Comparison of ENCODE assay signal across 11 cellular contexts in the genomic region with DNA sequence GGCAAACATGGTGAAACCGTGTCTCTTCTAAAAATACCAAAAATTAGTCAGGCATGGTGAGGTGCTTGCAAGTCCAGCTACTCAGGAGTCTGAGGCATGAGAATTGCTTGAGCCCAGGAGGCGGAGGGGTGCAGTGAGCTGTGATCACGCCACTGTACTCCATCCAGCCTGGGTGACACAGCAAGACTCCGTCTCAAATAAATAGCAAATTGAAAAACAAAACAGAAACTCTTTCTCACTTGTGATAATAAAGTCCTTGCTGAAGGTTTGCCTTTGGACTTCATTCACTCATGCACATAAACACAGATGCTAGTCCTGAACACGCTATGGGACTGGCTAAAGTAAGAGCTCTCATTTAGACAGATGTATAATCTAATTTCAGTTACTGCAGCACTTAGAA. TPM values are rescaled to one million over a fixed set of nuclear protein-coding genes. Genes with fewer than 3 reads are reported as not detected.
DNase-seq lines count a peak whose midpoint lies in the region; ATAC-seq and TF ChIP-seq lines count a peak whose summit lies in the region.
"Had no signal": no experiment of that assay in that cellular context is flagged by ENCODE, and none has a peak within 500 bp of the region (broad histone marks: within the 10 kb centered on the region; RNA-seq: fewer than 3 reads in every experiment).

No MANE protein-coding gene starts in this region.

- H3K27me3 ChIP-seq in MM.1S (replicated peaks; ENCODE audit: insufficient read depth, low read length), result no peaks in the 10 kb centered on the region
- H3K27me3 ChIP-seq: BE2C had no signal

- TF ChIP-seq POLR2A in GM18505 (IDR thresholded peaks at IDR 0.05; ENCODE audit: borderline replicate concordance, extremely low read depth, insufficient read depth, insufficient read length), result no peak

- no peaks in the 10 kb centered on the region for H3K4me1 ChIP-seq in MM.1S (ENCODE audit: low read length)

- H3K36me3 Mint-ChIP-seq in progenitor cell of endocrine pancreas (ENCODE audit: insufficient read depth), result no peaks in the 10 kb centered on the region

- no peaks in the 10 kb centered on the region for H3K36me3 ChIP-seq in MM.1S (replicated peaks; ENCODE audit: insufficient read depth, low read length)
- H3K36me3 ChIP-seq: BE2C had no signal

- peak overlapping the region; percentile 88 for H3K27ac ChIP-seq in caudate nucleus (ENCODE audit: low read depth, low read length)
- no peak overlapping the region for H3K27ac ChIP-seq in MM.1S (ENCODE audit: low read length)

- no peak overlapping the region for H3K27ac Mint-ChIP-seq in progenitor cell of endocrine pancreas

- no peaks in the 10 kb centered on the region for H4K20me1 ChIP-seq in MM.1S (ENCODE audit: insufficient read depth, low read length)

- H3K4me3 ChIP-seq in MM.1S (ENCODE audit: low read length), result no peak overlapping the region

- no peaks in the 10 kb centered on the region for H3K27me3 Mint-ChIP-seq in progenitor cell of endocrine pancreas

- TF ChIP-seq CTCF in progenitor cell of endocrine pancreas (IDR thresholded peaks at IDR 0.05; ENCODE audit: unreplicated experiment) (no peak), MM.1S (IDR thresholded peaks at IDR 0.05; ENCODE audit: low read length) (no peak)

- no peak overlapping the region for H2AFZ ChIP-seq in MM.1S (ENCODE audit: low read length)

- H3K9ac ChIP-seq in MM.1S (ENCODE audit: low read length), result no peak overlapping the region

- no peaks in the 10 kb centered on the region for H3K79me2 ChIP-seq in MM.1S (ENCODE audit: low read length)

- peaks cover 13% of the 10 kb centered on the region for H3K4me1 Mint-ChIP-seq in progenitor cell of endocrine pancreas (ENCODE audit: low read depth)

- DNase-seq in caudate nucleus (lab: John Stamatoyannopoulos, UW) (peak in 8 of 61 donors; percentile 6 to 37 (median 22)), hepatic stellate cell (ENCODE audit: low spot score) (no peak), progenitor cell of endocrine pancreas (ENCODE audit: low spot score, unreplicated experiment) (no peak), MM.1S (no peak)
- DNase-seq: BE2C, left colon, SW 1271 had no signal

- H3K4me2 ChIP-seq in MM.1S (ENCODE audit: low read depth, low read length), result no peak overlapping the region

- no peaks in the 10 kb centered on the region for H3F3A ChIP-seq in MM.1S (ENCODE audit: insufficient read depth, low read length)

- no peaks in the 10 kb centered on the region for H3K9me2 ChIP-seq in MM.1S (replicated peaks; ENCODE audit: insufficient read depth, low read length)

- ATAC-seq in GM18505 (IDR thresholded peaks at IDR 0.05; ENCODE audit: unreplicated experiment) (peak; percentile 77), GM21515 (IDR thresholded peaks at IDR 0.05; ENCODE audit: unreplicated experiment) (peak; percentile 66), HG03103 (IDR thresholded peaks at IDR 0.05; ENCODE audit: low read depth, unreplicated experiment) (peak; percentile 66), HG02840 (IDR thresholded peaks at IDR 0.05; ENCODE audit: low FRiP score, unreplicated experiment) (no peak)
- ATAC-seq: left colon had no signal

- H3K9me3 ChIP-seq in MM.1S (replicated peaks; ENCODE audit: insufficient read depth, low read length), result no peaks in the 10 kb centered on the region
- H3K9me3 ChIP-seq: BE2C had no signal

- H3K9me3 Mint-ChIP-seq in progenitor cell of endocrine pancreas (ENCODE audit: low read depth), result no peaks in the 10 kb centered on the region

- H3K4me3 Mint-ChIP-seq in progenitor cell of endocrine pancreas (ENCODE audit: low read depth), result no peak overlapping the region

RNA-seq across cellular contexts. Expression of a gene that starts 37.6 kb away (rescaled TPM):
- 87.6 and 90.1 TPM in 2 replicates for total RNA-seq in progenitor cell of endocrine pancreas
